ENCODE assay signal across 8 cellular contexts in genomic region chr17:4249452-4250029, GRCh38. TPM values are rescaled to one million over a fixed set of nuclear protein-coding genes. Genes with fewer than 3 reads are reported as not detected.
DNase-seq lines count a peak whose midpoint lies in the region; ATAC-seq, FAIRE-seq and TF ChIP-seq lines count a peak whose summit lies in the region.

No MANE protein-coding gene starts in this region.

- H3K9me3 ChIP-seq in PC-3 (ENCODE audit: low read length) (no peaks in the 10 kb centered on the region), pancreas (no peaks in the 10 kb centered on the region)

- peak; percentile 44 for FAIRE-seq in GM18507 (lab: Jason Lieb, UNC)
- no peak for FAIRE-seq in pancreas (lab: Jason Lieb, UNC)

- BruUV-seq in PC-3 (replicated peaks; lab: Mats Ljungman, UMichigan) = no TSS peak

- no peak overlapping the region for H3K4me2 ChIP-seq in PC-3 (ENCODE audit: low read length)

- H3K9ac ChIP-seq in PC-3 (ENCODE audit: low read length) = no peak overlapping the region

- H3K4me1 ChIP-seq in PC-3 (ENCODE audit: insufficient read depth, low read length) (peaks cover 21% of the 10 kb centered on the region), pancreas (peaks cover 13 to 18% (median 15%) of the 10 kb centered on the region in 3 donors)

- intact Hi-C loops in PC-3 (cut with micrococcal nuclease) = loop anchor here (2.0 kb wide), 1 partner anchor 35 kb away; no protein-coding TSS in a partner anchor
- intact Hi-C loops in pancreas (cut with DNase I) = no loop called here

- 49 to 52% methylated on average over 4 of the region's 4 CpGs for WGBS in pancreas, 2 donors

- H3K79me2 ChIP-seq in PC-3 (ENCODE audit: low read length) = peaks cover 95% of the 10 kb centered on the region

- CTCF ChIA-PET in PC-3 (lab: Charles Lee) = interaction anchor here (0.6 to 1.1 kb wide), 3 partner anchors 9 to 249 kb away, joined by 3 to 7 read pairs (median 4); partner anchors contain the start of gene SPNS2

- H3K27me3 ChIP-seq in PC-3 (ENCODE audit: low read length) = no peaks in the 10 kb centered on the region
- no peaks in the 10 kb centered on the region for H3K27me3 ChIP-seq in pancreas

- no peaks in the 10 kb centered on the region for H3F3A ChIP-seq in PC-3 (ENCODE audit: low read length, unreplicated experiment)

- peak; percentile 55 for TF ChIP-seq CTCF in AG09309 (IDR thresholded peaks at IDR 0.05; ENCODE audit: control insufficient read depth, insufficient read depth, low read depth, low read length, missing control alignments)
- TF ChIP-seq CTCF in PC-3 (conservative IDR thresholded peaks at IDR 0.05; ENCODE audit: low read depth, low read length) = peak; percentile 45; the same call in 1 of the 2 replicates
- peak in 3 of 4 donors; percentile 20 to 33 (median 26) for TF ChIP-seq CTCF in pancreas (IDR thresholded peaks at IDR 0.05)

- H3K36me3 ChIP-seq in PC-3 (ENCODE audit: low read depth, low read length) = no peaks in the 10 kb centered on the region
- no peaks in the 10 kb centered on the region for H3K36me3 ChIP-seq in pancreas

- no peaks in the 10 kb centered on the region for H3K9me2 ChIP-seq in PC-3 (replicated peaks; ENCODE audit: low read length)

- DNase-seq in AG09309 (ENCODE audit: low read depth) = peak; percentile 7
- peak; percentile 20 for DNase-seq in GM18507 (ENCODE audit: extremely low spot score, insufficient read length, low read depth)
- DNase-seq in PC-3 = peak; percentile 43
- peak; percentile 63 for DNase-seq in dermis blood vessel endothelial cell
- DNase-seq in pancreas = no peak
- DNase-seq in hippocampal formation (lab: John Stamatoyannopoulos, UW) = no peak
- no peak for DNase-seq in activated naive CD4-positive, alpha-beta T cell treated with anti-CD3 and anti-CD28 coated beads, Interleukin-2, amount 50 U/mL, for 16 hours
- no peak for DNase-seq in NCI-H2081 treated with DMSO at 0.1 percent for 48 hours (lab: John Stamatoyannopoulos, UW)

- ATAC-seq in PC-3 = peak; percentile 42
- no peak for ATAC-seq in pancreas

- POLR2A ChIA-PET in PC-3 (lab: Charles Lee; ENCODE audit: unreplicated experiment) = interaction anchor here (0.6 kb wide), 1 partner anchor 68 kb away, joined by 3 read pairs; no protein-coding TSS in a partner anchor

- H3K4me3 ChIP-seq in AG09309 (ENCODE audit: control insufficient read depth, low read depth, low read length) (no peak overlapping the region), PC-3 (ENCODE audit: low read length) (no peak overlapping the region), pancreas (no peak overlapping the region)

- no peak overlapping the region for H2AFZ ChIP-seq in PC-3 (ENCODE audit: low read length)

- H4K20me1 ChIP-seq in PC-3 (ENCODE audit: low read length) = peaks cover 10% of the 10 kb centered on the region; the same call in 1 of the 2 replicates

- no peak overlapping the region for H3K27ac ChIP-seq in PC-3 (ENCODE audit: low read length)
- H3K27ac ChIP-seq in pancreas = peak overlapping the region in 1 of 4 donors; percentile 32

RNA-seq across cellular contexts. Expression of gene ANKFY1, which starts 14.2 kb away (rescaled TPM):
- total RNA-seq in PC-3 (2014; rRNA removed) (18.5 and 29.4 TPM in 2 replicates), dermis blood vessel endothelial cell (41.4 and 56.1 TPM in 2 replicates), pancreas (10 to 100 TPM; 12.3 to 30.3 (median 17.2) TPM)
- polyA plus RNA-seq in pancreas = 10 to 100 TPM; 11.3 to 12.5 TPM

Comparison
In these comparisons a context has a peak if more than half of its experiments do, and no peak if none do; other contexts are left out.
1. DNase-seq: peak in AG09309 (single experiment), GM18507 (single experiment), PC-3 (single experiment) and dermis blood vessel endothelial cell (single experiment); none in pancreas (0 of 6), hippocampal formation (0 of 2), activated naive CD4-positive, alpha-beta T cell treated with anti-CD3 and anti-CD28 coated beads, Interleukin-2, amount 50 U/mL, for 16 hours (single experiment) and NCI-H2081 treated with DMSO at 0.1 percent for 48 hours (single experiment).
2. Peak in every context shown above with its lines, with median percentiles within 50 percentile points of each other: CTCF ChIP-seq.